1 cellular context compared by ENCODE assay signal in genomic region chr1:3773572-3774502, GRCh38.
TF ChIP-seq lines count a peak whose summit lies in the region.

No MANE protein-coding gene starts in this region.

TF ChIP-seq in HepG2, 621 proteins besides CTCF, POLR2A, EP300 and RAD21 (continued from another document and continues in another):
- TF ChIP-seq TFE3 (CRISPR knock-in tag; IDR thresholded peaks at IDR 0.05) (no peak), ZFP36L1 (CRISPR knock-in tag; IDR thresholded peaks at IDR 0.05) (no peak), ZFP36L2 (CRISPR knock-in tag; IDR thresholded peaks at IDR 0.05) (no peak), ZNF530 (CRISPR knock-in tag; IDR thresholded peaks at IDR 0.05; ENCODE audit: low read depth) (no peak), AKAP8 (CRISPR knock-in tag; IDR thresholded peaks at IDR 0.05) (0 out of 2 replicates have a peak, but pooled peaks have one; percentile 18), ZNF263 (CRISPR knock-in tag; IDR thresholded peaks at IDR 0.05) (peak; percentile 42; the same call in 1 of the 2 replicates), ZNF510 (CRISPR knock-in tag; IDR thresholded peaks at IDR 0.05; ENCODE audit: low read depth) (no peak), ZNF598 (CRISPR knock-in tag; IDR thresholded peaks at IDR 0.05; ENCODE audit: borderline replicate concordance) (no peak), CSRNP1 (CRISPR knock-in tag; IDR thresholded peaks at IDR 0.05) (0 out of 2 replicates have a peak, but pooled peaks have one; percentile 32), ZNF230 (CRISPR knock-in tag; IDR thresholded peaks at IDR 0.05) (no peak), DRAP1 (CRISPR knock-in tag; IDR thresholded peaks at IDR 0.05) (no peak), KDM5A (IDR thresholded peaks at IDR 0.05; ENCODE audit: borderline replicate concordance, low read length) (no peak), ZNF710 (CRISPR knock-in tag; IDR thresholded peaks at IDR 0.05; ENCODE audit: borderline replicate concordance) (0 out of 2 replicates have a peak, but pooled peaks have one; percentile 23), DDIT3 (CRISPR knock-in tag; IDR thresholded peaks at IDR 0.05) (no peak), KMT2B (CRISPR knock-in tag; IDR thresholded peaks at IDR 0.05) (peak; percentile 13; the same call in 1 of the 2 replicates), SIN3B (IDR thresholded peaks at IDR 0.05; ENCODE audit: low read length) (no peak), ZSCAN21 (CRISPR knock-in tag; IDR thresholded peaks at IDR 0.05; ENCODE audit: borderline replicate concordance) (no peak; the same call in 1 of the 2 replicates), ZXDC (CRISPR knock-in tag; IDR thresholded peaks at IDR 0.05) (no peak), HDAC6 (IDR thresholded peaks at IDR 0.05; ENCODE audit: low read depth, low read length) (no peak), KIAA2018 (CRISPR knock-in tag; IDR thresholded peaks at IDR 0.05; ENCODE audit: borderline replicate concordance) (no peak), UBTF (CRISPR knock-in tag; IDR thresholded peaks at IDR 0.05) (no peak), BRCA1 (CRISPR knock-in tag; IDR thresholded peaks at IDR 0.05) (no peak), LBX2 (CRISPR knock-in tag; IDR thresholded peaks at IDR 0.05; ENCODE audit: borderline replicate concordance) (no peak; the same call in 1 of the 2 replicates), ZNF775 (CRISPR knock-in tag; IDR thresholded peaks at IDR 0.05; ENCODE audit: borderline replicate concordance) (no peak), E2F5 (CRISPR knock-in tag; conservative IDR thresholded peaks at IDR 0.05) (no peak), ZNF205 (CRISPR knock-in tag; IDR thresholded peaks at IDR 0.05) (no peak), ZFP1 (CRISPR knock-in tag; IDR thresholded peaks at IDR 0.05) (no peak), MXD4 (CRISPR knock-in tag; IDR thresholded peaks at IDR 0.05) (no peak)
